Comparison of ENCODE assay signal across 33 cellular contexts in the genomic region with DNA sequence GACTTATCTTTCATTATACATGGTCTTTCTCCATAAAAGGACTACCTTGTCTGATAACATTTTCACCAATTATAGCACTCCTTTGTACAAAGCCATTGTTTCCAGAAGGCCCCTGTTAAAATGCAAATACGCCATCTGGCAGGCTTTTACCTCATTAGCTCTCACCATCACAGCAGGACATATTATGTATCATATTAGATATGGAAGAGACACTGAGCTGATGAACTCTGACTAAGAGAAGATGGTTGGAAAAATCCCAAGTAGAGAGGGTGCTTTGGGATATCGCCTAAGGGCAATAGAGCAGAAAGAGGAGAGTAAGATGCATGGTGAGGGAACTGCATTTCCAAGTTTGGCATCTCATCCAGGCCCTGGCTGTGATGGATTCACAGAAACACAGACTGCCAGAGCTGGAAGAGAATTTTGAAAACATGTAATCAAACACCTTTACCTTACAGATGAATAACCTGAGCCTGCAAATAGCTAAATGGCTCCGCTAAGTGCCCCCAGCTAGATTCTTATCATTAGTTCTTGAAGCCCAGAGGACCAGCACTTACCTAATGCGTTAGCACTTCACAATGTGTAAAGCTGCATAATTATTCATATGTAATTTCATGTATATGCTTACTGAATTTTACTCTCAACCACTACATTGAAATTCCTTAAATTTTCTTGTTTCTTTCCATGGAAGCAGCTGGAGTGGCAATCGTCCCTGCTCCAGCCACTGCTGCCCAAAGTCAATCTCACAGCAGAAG.
DNase-seq lines count a peak whose midpoint lies in the region; ATAC-seq and TF ChIP-seq lines count a peak whose summit lies in the region.
"Had no signal": no experiment of that assay in that cellular context is flagged by ENCODE, and none has a peak within 500 bp of the region (broad histone marks: within the 10 kb centered on the region; RNA-seq: fewer than 3 reads in every experiment).

No MANE protein-coding gene starts in this region.

- H3K4me3 ChIP-seq in tibial artery = no peak overlapping the region
- H3K4me3 ChIP-seq: dorsolateral prefrontal cortex, heart right ventricle, ovary, Peyer's patch, right atrium auricular region, SJSA1, tibial nerve had no signal

- H3K9me3 Mint-ChIP-seq in WTC11 (no peaks in the 10 kb centered on the region), CD14-positive monocyte (peaks cover 0 to 3% (median 0%) of the 10 kb centered on the region in 7 donors)

- CTCF ChIA-PET in WTC11 (lab: Charles Lee) = interaction anchor here (1.3 kb wide), 1 partner anchor 64 kb away, joined by 5 read pairs; no protein-coding TSS in a partner anchor

- H3K4me3 Mint-ChIP-seq in WTC11 = no peak overlapping the region
- H3K4me3 Mint-ChIP-seq in CD14-positive monocyte = no peak overlapping the region
- H3K4me3 Mint-ChIP-seq: activated T-helper 1 cell treated with anti-CD3 and anti-CD28 coated beads, Interleukin-12 subunit alpha, Interleukin-12 subunit beta, Interleukin-2, Interleukin-4 antibody, amounts not matched to agents 30 ng/mL and 10 ng/mL and 1 ng/mL, durations not matched to agents 14 hours and 24 hours and 36 hours; naive thymus-derived CD4-positive, alpha-beta T cell; stimulated activated naive CD8-positive, alpha-beta T cell treated with anti-CD3 and anti-CD28 coated beads, Interleukin-15, amount 100 ng/mL, for 72 hours; T-helper 17 cell had no signal

- DNase-seq in DMS 273 (lab: John Stamatoyannopoulos, UW; ENCODE audit: unreplicated experiment) = peak; percentile 18
- DNase-seq in DMS 273 treated with DMSO at 0.1 percent for 48 hours (lab: John Stamatoyannopoulos, UW) = no peak
- peak; percentile 92 for DNase-seq in NCI-H524 treated with DMSO at 0.1 percent for 48 hours (lab: John Stamatoyannopoulos, UW)
- DNase-seq in WTC11 (ENCODE audit: low spot score) = no peak
- DNase-seq in tibial artery = no peak
- DNase-seq in EL = no peak
- no peak for DNase-seq in CD14-positive monocyte (ENCODE audit: low spot score)
- no peak for DNase-seq in NOMO-1 (lab: John Stamatoyannopoulos, UW; ENCODE audit: unreplicated experiment in 2 of 2)
- DNase-seq: activated CD4-positive, alpha-beta T cell treated with anti-CD3 and anti-CD28 coated beads, Interleukin-2, amount 50 U/mL, for 1 hour; aorta; Caco-2; caudate nucleus; dorsolateral prefrontal cortex; heart right ventricle; left colon; mesenchymal stem cell; MM.1S; naive thymus-derived CD4-positive, alpha-beta T cell; NCI-H187; NCI-H774; ovary; Peyer's patch; stimulated activated CD4-positive, alpha-beta T cell treated with anti-CD3 and anti-CD28 coated beads, Interleukin-12 subunit alpha, Interleukin-12 subunit beta, amount 100 ng/mL, for 4 hours; stimulated activated CD4-positive, alpha-beta T cell treated with anti-CD3 and anti-CD28 coated beads, Interleukin-4, amount 100 ng/mL, for 4 hours; stimulated activated naive CD8-positive, alpha-beta T cell treated with anti-CD3 and anti-CD28 coated beads, Interleukin-15, amount 100 ng/mL, for 72 hours; T-helper 17 cell had no signal

- no peaks in the 10 kb centered on the region for H3K27me3 ChIP-seq in tibial artery
- H3K27me3 ChIP-seq: dorsolateral prefrontal cortex, heart right ventricle, ovary, Peyer's patch, right atrium auricular region, SJSA1, tibial nerve had no signal

- H3K36me3 ChIP-seq in tibial artery = no peaks in the 10 kb centered on the region
- H3K36me3 ChIP-seq: heart right ventricle, ovary, Peyer's patch, right atrium auricular region, SJSA1, tibial nerve had no signal

- peak; percentile 44 for ATAC-seq in WTC11
- ATAC-seq: activated naive CD4-positive, alpha-beta T cell treated with anti-CD3 and anti-CD28 coated beads, Interleukin-2, amount 50 U/mL, for 72 hours; heart right ventricle; left colon; naive thymus-derived CD4-positive, alpha-beta T cell; stimulated activated naive CD8-positive, alpha-beta T cell treated with anti-CD3 and anti-CD28 coated beads, Interleukin-15, amount 100 ng/mL, for 72 hours; T-helper 17 cell had no signal

- H3K27me3 Mint-ChIP-seq in WTC11 (ENCODE audit: low read depth) = no peaks in the 10 kb centered on the region
- H3K27me3 Mint-ChIP-seq in CD14-positive monocyte (ENCODE audit: low read depth in 3 of 3) = peaks cover 0 to 4% (median 0%) of the 10 kb centered on the region in 3 donors
- H3K27me3 Mint-ChIP-seq: naive thymus-derived CD4-positive, alpha-beta T cell; stimulated activated naive CD8-positive, alpha-beta T cell treated with anti-CD3 and anti-CD28 coated beads, Interleukin-15, amount 100 ng/mL, for 72 hours; T-helper 17 cell had no signal

- H3K36me3 Mint-ChIP-seq in WTC11 (no peaks in the 10 kb centered on the region), CD14-positive monocyte (no peaks in the 10 kb centered on the region)
- H3K36me3 Mint-ChIP-seq: activated naive CD4-positive, alpha-beta T cell treated with anti-CD3 and anti-CD28 coated beads, Interleukin-2, amount 50 U/mL, for 72 hours; naive thymus-derived CD4-positive, alpha-beta T cell had no signal

- POLR2A ChIA-PET in WTC11 (lab: Charles Lee) = interaction anchor here (0.5 kb wide), 1 partner anchor 34 kb away, joined by 4 read pairs; no protein-coding TSS in a partner anchor

- no peak for TF ChIP-seq CTCF in WTC11 (IDR thresholded peaks at IDR 0.05)
- no peak for TF ChIP-seq CTCF in tibial artery (IDR thresholded peaks at IDR 0.05)
- TF ChIP-seq CTCF in CD14-positive monocyte (IDR thresholded peaks at IDR 0.05) = no peak

- H3K4me1 Mint-ChIP-seq in WTC11 (peaks cover 26% of the 10 kb centered on the region), CD14-positive monocyte (no peaks in the 10 kb centered on the region)
- H3K4me1 Mint-ChIP-seq: naive thymus-derived CD4-positive, alpha-beta T cell; stimulated activated naive CD8-positive, alpha-beta T cell treated with anti-CD3 and anti-CD28 coated beads, Interleukin-15, amount 100 ng/mL, for 72 hours; T-helper 17 cell had no signal

- no peaks in the 10 kb centered on the region for H3K9me3 ChIP-seq in tibial artery
- H3K9me3 ChIP-seq: Caco-2, ovary, right atrium auricular region, SJSA1, tibial nerve had no signal

- H3K4me1 ChIP-seq in tibial artery = peaks cover 0 to 26% (median 7%) of the 10 kb centered on the region in 4 donors
- H3K4me1 ChIP-seq: Caco-2, heart right ventricle, Peyer's patch, right atrium auricular region, SJSA1, tibial nerve had no signal

- H3K27ac Mint-ChIP-seq in WTC11 (no peak overlapping the region), CD14-positive monocyte (no peak overlapping the region)
- H3K27ac Mint-ChIP-seq: activated naive CD4-positive, alpha-beta T cell treated with anti-CD3 and anti-CD28 coated beads, Interleukin-2, amount 50 U/mL, for 72 hours; activated T-helper 1 cell treated with anti-CD3 and anti-CD28 coated beads, Interleukin-12 subunit alpha, Interleukin-12 subunit beta, Interleukin-2, Interleukin-4 antibody, amounts not matched to agents 30 ng/mL and 10 ng/mL and 1 ng/mL, durations not matched to agents 14 hours and 24 hours and 36 hours; naive thymus-derived CD4-positive, alpha-beta T cell; stimulated activated naive CD8-positive, alpha-beta T cell treated with anti-CD3 and anti-CD28 coated beads, Interleukin-15, amount 100 ng/mL, for 72 hours; T-helper 17 cell had no signal

- intact Hi-C loops in tibial artery (cut with DNase I; ENCODE audit: low total_unique reads) = no loop called here
- intact Hi-C loops in CD14-positive monocyte (cut with micrococcal nuclease) = no loop called here

- peak overlapping the region; percentile 34 to 38 for H3K27ac ChIP-seq in tibial artery
- H3K27ac ChIP-seq: 22Rv1, dorsolateral prefrontal cortex, heart right ventricle, ovary, Peyer's patch, right atrium auricular region, SJSA1, tibial nerve, VCaP had no signal

TF ChIP-seq in WTC11, 78 proteins besides CTCF, POLR2A, EP300 and RAD21:
- TF ChIP-seq GTF2I (CRISPR knock-in tag; conservative IDR thresholded peaks at IDR 0.05) (no peak), ZNF232 (CRISPR knock-in tag; IDR thresholded peaks at IDR 0.05) (no peak), ZNF671 (CRISPR knock-in tag; IDR thresholded peaks at IDR 0.05) (no peak), ZNF121 (CRISPR knock-in tag; IDR thresholded peaks at IDR 0.05) (no peak), SP1 (CRISPR knock-in tag; conservative IDR thresholded peaks at IDR 0.05) (no peak), CREB1 (CRISPR knock-in tag; IDR thresholded peaks at IDR 0.05) (no peak), RELA (CRISPR knock-in tag; IDR thresholded peaks at IDR 0.05; ENCODE audit: borderline replicate concordance) (no peak)
- TF ChIP-seq, protein P1, sequence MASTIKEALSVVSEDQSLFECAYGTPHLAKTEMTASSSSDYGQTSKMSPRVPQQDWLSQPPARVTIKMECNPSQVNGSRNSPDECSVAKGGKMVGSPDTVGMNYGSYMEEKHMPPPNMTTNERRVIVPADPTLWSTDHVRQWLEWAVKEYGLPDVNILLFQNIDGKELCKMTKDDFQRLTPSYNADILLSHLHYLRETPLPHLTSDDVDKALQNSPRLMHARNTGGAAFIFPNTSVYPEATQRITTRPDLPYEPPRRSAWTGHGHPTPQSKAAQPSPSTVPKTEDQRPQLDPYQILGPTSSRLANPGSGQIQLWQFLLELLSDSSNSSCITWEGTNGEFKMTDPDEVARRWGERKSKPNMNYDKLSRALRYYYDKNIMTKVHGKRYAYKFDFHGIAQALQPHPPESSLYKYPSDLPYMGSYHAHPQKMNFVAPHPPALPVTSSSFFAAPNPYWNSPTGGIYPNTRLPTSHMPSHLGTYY (CRISPR knock-in tag; IDR thresholded peaks at IDR 0.05) = no peak
- TF ChIP-seq, protein P2, sequence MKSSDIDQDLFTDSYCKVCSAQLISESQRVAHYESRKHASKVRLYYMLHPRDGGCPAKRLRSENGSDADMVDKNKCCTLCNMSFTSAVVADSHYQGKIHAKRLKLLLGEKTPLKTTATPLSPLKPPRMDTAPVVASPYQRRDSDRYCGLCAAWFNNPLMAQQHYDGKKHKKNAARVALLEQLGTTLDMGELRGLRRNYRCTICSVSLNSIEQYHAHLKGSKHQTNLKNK (CRISPR knock-in tag; IDR thresholded peaks at IDR 0.05) = no peak

Comparison
In these comparisons a context has a peak if more than half of its experiments do, and no peak if none do; other contexts are left out.
1. DNase-seq: peak in DMS 273 (single experiment) and NCI-H524 treated with DMSO at 0.1 percent for 48 hours (single experiment); none in DMS 273 treated with DMSO at 0.1 percent for 48 hours (single experiment), WTC11 (single experiment), tibial artery (0 of 2), EL (single experiment), CD14-positive monocyte (single experiment) and NOMO-1 (0 of 2).